ENCODE assay signal across 24 cellular contexts in genomic region chrX:134443461-134443860, GRCh38.
"Had no signal": no experiment of that assay in that cellular context is flagged by ENCODE, and none has a peak within 500 bp of the region (broad histone marks: within the 10 kb centered on the region; RNA-seq: fewer than 3 reads in every experiment).

No MANE protein-coding gene starts in this region.

- H3K4me2 ChIP-seq: hepatocyte, neural progenitor cell had no signal

- H3K9me3 Mint-ChIP-seq: activated B cell treated with CpG ODN at 0.5 μM for 24 hours; activated naive CD4-positive, alpha-beta T cell treated with anti-CD3 and anti-CD28 coated beads, Interleukin-2, amount 10 ng/mL, durations not matched to agents 7 days and 5 days; activated T-cell treated with anti-CD3 and anti-CD28 coated beads, Interleukin-2, amount 50 U/mL, for 72 hours; dendritic cell treated with granulocyte-macrophage colony-stimulating factor and Interleukin-4, amounts not matched to agents 40 ng/mL and 50 ng/mL, for 4 days; immature natural killer cell; naive thymus-derived CD4-positive, alpha-beta T cell; neural progenitor cell; stimulated activated effector memory CD8-positive, alpha-beta T cell treated with anti-CD3 and anti-CD28 coated beads, Interleukin-12 subunit alpha, Interleukin-12 subunit beta, amount 100 ng/mL, for 72 hours; stimulated activated naive CD8-positive, alpha-beta T cell treated with anti-CD3 and anti-CD28 coated beads, Interleukin-15, amount 100 ng/mL, for 72 hours; T-helper 1 cell treated with Interleukin-12 subunit alpha and Interleukin-12 subunit beta and Interleukin-4 antibody, amounts not matched to agents 30 μg/mL and 1 μg/mL, for 36 hours had no signal

- H3K27me3 ChIP-seq: body of pancreas, cardiac muscle cell, foreskin keratinocyte, hepatocyte, left lung, neural progenitor cell, upper lobe of right lung had no signal

- H3K79me2 ChIP-seq: hepatocyte had no signal

- H3K27ac ChIP-seq: body of pancreas, foreskin keratinocyte, hepatocyte, left lung, neural progenitor cell, upper lobe of right lung had no signal

- H3K4me3 ChIP-seq: body of pancreas, cardiac muscle cell, hepatocyte, left lung, lung, neural progenitor cell, upper lobe of right lung had no signal

- H3K27me3 Mint-ChIP-seq: activated B cell treated with CpG ODN at 0.5 μM for 24 hours; activated CD4-positive, alpha-beta T cell treated with anti-CD3 and anti-CD28 coated beads for 36 hours; activated naive CD4-positive, alpha-beta T cell treated with anti-CD3 and anti-CD28 coated beads, Interleukin-2, amount 10 ng/mL, durations not matched to agents 7 days and 5 days; dendritic cell treated with granulocyte-macrophage colony-stimulating factor and Interleukin-4, amounts not matched to agents 40 ng/mL and 50 ng/mL, for 4 days; naive thymus-derived CD4-positive, alpha-beta T cell; stimulated activated naive CD8-positive, alpha-beta T cell treated with anti-CD3 and anti-CD28 coated beads, Interleukin-15, amount 100 ng/mL, for 72 hours had no signal

- H3K4me1 Mint-ChIP-seq: activated naive CD4-positive, alpha-beta T cell treated with anti-CD3 and anti-CD28 coated beads, Interleukin-2, amount 10 ng/mL, durations not matched to agents 7 days and 5 days; immature natural killer cell; naive thymus-derived CD4-positive, alpha-beta T cell; neural progenitor cell; stimulated activated effector memory CD8-positive, alpha-beta T cell treated with anti-CD3 and anti-CD28 coated beads, Interleukin-12 subunit alpha, Interleukin-12 subunit beta, amount 100 ng/mL, for 72 hours had no signal

- H2AFZ ChIP-seq: hepatocyte, neural progenitor cell had no signal

- H3K9ac ChIP-seq: neural progenitor cell had no signal

- H3K27ac Mint-ChIP-seq: activated B cell treated with CpG ODN at 0.5 μM for 24 hours; activated CD4-positive, alpha-beta T cell treated with anti-CD3 and anti-CD28 coated beads for 36 hours; activated naive CD4-positive, alpha-beta T cell treated with anti-CD3 and anti-CD28 coated beads, Interleukin-2, amount 10 ng/mL, durations not matched to agents 7 days and 5 days; activated T-cell treated with anti-CD3 and anti-CD28 coated beads, Interleukin-2, amount 50 U/mL, for 72 hours; dendritic cell treated with granulocyte-macrophage colony-stimulating factor and Interleukin-4, amounts not matched to agents 40 ng/mL and 50 ng/mL, for 4 days; immature natural killer cell; naive thymus-derived CD4-positive, alpha-beta T cell; neural progenitor cell; stimulated activated effector memory CD8-positive, alpha-beta T cell treated with anti-CD3 and anti-CD28 coated beads, Interleukin-12 subunit alpha, Interleukin-12 subunit beta, amount 100 ng/mL, for 72 hours; T-helper 1 cell treated with Interleukin-12 subunit alpha and Interleukin-12 subunit beta and Interleukin-4 antibody, amounts not matched to agents 30 μg/mL and 1 μg/mL, for 36 hours had no signal

- H3K36me3 ChIP-seq: cardiac muscle cell, left lung, neural progenitor cell, upper lobe of right lung had no signal

- H3K4me3 Mint-ChIP-seq: activated B cell treated with CpG ODN at 0.5 μM for 24 hours; activated CD4-positive, alpha-beta T cell treated with anti-CD3 and anti-CD28 coated beads for 36 hours; activated naive CD4-positive, alpha-beta T cell treated with anti-CD3 and anti-CD28 coated beads, Interleukin-2, amount 10 ng/mL, durations not matched to agents 7 days and 5 days; activated T-cell treated with anti-CD3 and anti-CD28 coated beads, Interleukin-2, amount 50 U/mL, for 72 hours; dendritic cell treated with granulocyte-macrophage colony-stimulating factor and Interleukin-4, amounts not matched to agents 40 ng/mL and 50 ng/mL, for 4 days; immature natural killer cell; naive thymus-derived CD4-positive, alpha-beta T cell; neural progenitor cell; stimulated activated effector memory CD8-positive, alpha-beta T cell treated with anti-CD3 and anti-CD28 coated beads, Interleukin-12 subunit alpha, Interleukin-12 subunit beta, amount 100 ng/mL, for 72 hours; stimulated activated naive CD8-positive, alpha-beta T cell treated with anti-CD3 and anti-CD28 coated beads, Interleukin-15, amount 100 ng/mL, for 72 hours; T-helper 1 cell treated with Interleukin-12 subunit alpha and Interleukin-12 subunit beta and Interleukin-4 antibody, amounts not matched to agents 30 μg/mL and 1 μg/mL, for 36 hours had no signal

- ATAC-seq: activated T-cell treated with anti-CD3 and anti-CD28 coated beads, Interleukin-2, amount 50 U/mL, for 72 hours; body of pancreas; left lung; naive thymus-derived CD4-positive, alpha-beta T cell; sciatic nerve; stimulated activated effector memory CD8-positive, alpha-beta T cell treated with anti-CD3 and anti-CD28 coated beads, Interleukin-12 subunit alpha, Interleukin-12 subunit beta, amount 100 ng/mL, for 72 hours; stimulated activated naive CD8-positive, alpha-beta T cell treated with anti-CD3 and anti-CD28 coated beads, Interleukin-15, amount 100 ng/mL, for 72 hours; upper lobe of right lung had no signal

- H3K4me1 ChIP-seq: body of pancreas, foreskin keratinocyte, left lung, neural progenitor cell, upper lobe of right lung had no signal

- DNase-seq: activated B cell treated with CpG ODN at 0.5 μM for 24 hours; activated CD4-positive, alpha-beta T cell treated with anti-CD3 and anti-CD28 coated beads for 36 hours; activated CD4-positive, alpha-beta T cell treated with anti-CD3 and anti-CD28 coated beads, Interleukin-2, amount 50 U/mL, for 48 hours; activated effector memory CD4-positive, alpha-beta T cell treated with Interleukin-2 at 50 U/mL for 16 hours; activated naive CD4-positive, alpha-beta T cell treated with anti-CD3 and anti-CD28 coated beads, Interleukin-2, amount 10 ng/mL, durations not matched to agents 7 days and 5 days; activated T-cell treated with anti-CD3 and anti-CD28 coated beads, Interleukin-2, amount 50 U/mL, for 72 hours; body of pancreas; effector memory CD4-positive, alpha-beta T cell; immature natural killer cell; left lung; naive thymus-derived CD4-positive, alpha-beta T cell; small intestine; stimulated activated CD4-positive, alpha-beta T cell treated with anti-CD3 and anti-CD28 coated beads, Interleukin-2, amount 100 ng/mL, for 24 hours; stimulated activated naive CD8-positive, alpha-beta T cell treated with anti-CD3 and anti-CD28 coated beads, Interleukin-15, amount 100 ng/mL, for 72 hours; upper lobe of right lung had no signal

- H3K36me3 Mint-ChIP-seq: immature natural killer cell; stimulated activated effector memory CD8-positive, alpha-beta T cell treated with anti-CD3 and anti-CD28 coated beads, Interleukin-12 subunit alpha, Interleukin-12 subunit beta, amount 100 ng/mL, for 72 hours had no signal
